Comparison of ENCODE assay signal across 1 cellular context in genomic region chr7:69780377-69780776, GRCh38.
A peak's percentile ranks its signal among the peaks of the same experiment; 100 is the strongest.
TF ChIP-seq lines count a peak whose summit lies in the region.

No MANE protein-coding gene starts in this region.

TF ChIP-seq in H1, 55 proteins besides CTCF, POLR2A, EP300 and RAD21 (continued from another document):
- TF ChIP-seq RNF2 (IDR thresholded peaks at IDR 0.05; ENCODE audit: borderline replicate concordance, low read depth, low read length, missing control alignments, poor library complexity, severe bottlenecking): no peak
- no peak for TF ChIP-seq SAP30 (IDR thresholded peaks at IDR 0.05; ENCODE audit: insufficient read depth, insufficient replicate concordance, low read length)
- TF ChIP-seq CHD2 (IDR thresholded peaks at IDR 0.05; ENCODE audit: low read length): no peak
- no peak for TF ChIP-seq CBX8 (IDR thresholded peaks at IDR 0.05; ENCODE audit: borderline replicate concordance, low read depth, low read length)
- peak; percentile 47; the same call in 1 of the 2 replicates for TF ChIP-seq TEAD4 (IDR thresholded peaks at IDR 0.05; ENCODE audit: low read depth, low read length)
- no peak for TF ChIP-seq POU5F1 (IDR thresholded peaks at IDR 0.05; ENCODE audit: low read depth, low read length)
- no peak for TF ChIP-seq ASH2L (IDR thresholded peaks at IDR 0.05; ENCODE audit: low read length)
- TF ChIP-seq KDM4A (IDR thresholded peaks at IDR 0.05; ENCODE audit: low read depth, low read length, severe bottlenecking): no peak
- TF ChIP-seq, protein P1, sequence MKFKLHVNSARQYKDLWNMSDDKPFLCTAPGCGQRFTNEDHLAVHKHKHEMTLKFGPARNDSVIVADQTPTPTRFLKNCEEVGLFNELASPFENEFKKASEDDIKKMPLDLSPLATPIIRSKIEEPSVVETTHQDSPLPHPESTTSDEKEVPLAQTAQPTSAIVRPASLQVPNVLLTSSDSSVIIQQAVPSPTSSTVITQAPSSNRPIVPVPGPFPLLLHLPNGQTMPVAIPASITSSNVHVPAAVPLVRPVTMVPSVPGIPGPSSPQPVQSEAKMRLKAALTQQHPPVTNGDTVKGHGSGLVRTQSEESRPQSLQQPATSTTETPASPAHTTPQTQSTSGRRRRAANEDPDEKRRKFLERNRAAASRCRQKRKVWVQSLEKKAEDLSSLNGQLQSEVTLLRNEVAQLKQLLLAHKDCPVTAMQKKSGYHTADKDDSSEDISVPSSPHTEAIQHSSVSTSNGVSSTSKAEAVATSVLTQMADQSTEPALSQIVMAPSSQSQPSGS (IDR thresholded peaks at IDR 0.05; ENCODE audit: low read length): peak; percentile 43; the same call in 1 of the 2 replicates
- TF ChIP-seq BCL11A (IDR thresholded peaks at IDR 0.05; ENCODE audit: low read depth in 2 of 2, low read length in 2 of 2): no peak
- no peak for TF ChIP-seq JUN (IDR thresholded peaks at IDR 0.05; ENCODE audit: low read depth, low read length)
- TF ChIP-seq, protein P2, sequence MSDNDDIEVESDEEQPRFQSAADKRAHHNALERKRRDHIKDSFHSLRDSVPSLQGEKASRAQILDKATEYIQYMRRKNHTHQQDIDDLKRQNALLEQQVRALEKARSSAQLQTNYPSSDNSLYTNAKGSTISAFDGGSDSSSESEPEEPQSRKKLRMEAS (IDR thresholded peaks at IDR 0.05): no peak; the same call in 1 of the 2 replicates
- no peak for TF ChIP-seq HDAC6 (IDR thresholded peaks at IDR 0.05; ENCODE audit: low read depth, low read length)
- TF ChIP-seq GTF2F1 (IDR thresholded peaks at IDR 0.05; ENCODE audit: borderline replicate concordance, low read depth, low read length): no peak
- TF ChIP-seq SRF (IDR thresholded peaks at IDR 0.05; ENCODE audit: low read depth, low read length): no peak
- TF ChIP-seq NRF1 (IDR thresholded peaks at IDR 0.05; ENCODE audit: low read depth, low read length): no peak
- TF ChIP-seq SP2 (IDR thresholded peaks at IDR 0.05; ENCODE audit: low read length): no peak
- 0 out of 2 replicates have a peak, but pooled peaks have one; percentile 52 for TF ChIP-seq CEBPB (IDR thresholded peaks at IDR 0.05; ENCODE audit: low read depth, low read length)
- TF ChIP-seq HDAC2 (IDR thresholded peaks at IDR 0.05; ENCODE audit: borderline replicate concordance in 1 of 2, low read depth in 2 of 2, low read length in 2 of 2): no peak
- no peak for TF ChIP-seq CHD7 (IDR thresholded peaks at IDR 0.05; ENCODE audit: insufficient replicate concordance, low read length)
- TF ChIP-seq SIRT6 (IDR thresholded peaks at IDR 0.05; ENCODE audit: low read length): no peak
- TF ChIP-seq, protein P3, sequence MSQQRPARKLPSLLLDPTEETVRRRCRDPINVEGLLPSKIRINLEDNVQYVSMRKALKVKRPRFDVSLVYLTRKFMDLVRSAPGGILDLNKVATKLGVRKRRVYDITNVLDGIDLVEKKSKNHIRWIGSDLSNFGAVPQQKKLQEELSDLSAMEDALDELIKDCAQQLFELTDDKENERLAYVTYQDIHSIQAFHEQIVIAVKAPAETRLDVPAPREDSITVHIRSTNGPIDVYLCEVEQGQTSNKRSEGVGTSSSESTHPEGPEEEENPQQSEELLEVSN (IDR thresholded peaks at IDR 0.05): no peak
- no peak for TF ChIP-seq NANOG (IDR thresholded peaks at IDR 0.05; ENCODE audit: insufficient read depth, low read depth, low read length, poor library complexity, severe bottlenecking)
- TF ChIP-seq KDM5A (IDR thresholded peaks at IDR 0.05; ENCODE audit: low read length): no peak
- no peak for TF ChIP-seq YY1 (IDR thresholded peaks at IDR 0.05; ENCODE audit: low read depth, low read length)
- no peak for TF ChIP-seq KDM1A (IDR thresholded peaks at IDR 0.05; ENCODE audit: borderline replicate concordance, low read length)
